1 cellular context compared by ENCODE assay signal in the genomic region with DNA sequence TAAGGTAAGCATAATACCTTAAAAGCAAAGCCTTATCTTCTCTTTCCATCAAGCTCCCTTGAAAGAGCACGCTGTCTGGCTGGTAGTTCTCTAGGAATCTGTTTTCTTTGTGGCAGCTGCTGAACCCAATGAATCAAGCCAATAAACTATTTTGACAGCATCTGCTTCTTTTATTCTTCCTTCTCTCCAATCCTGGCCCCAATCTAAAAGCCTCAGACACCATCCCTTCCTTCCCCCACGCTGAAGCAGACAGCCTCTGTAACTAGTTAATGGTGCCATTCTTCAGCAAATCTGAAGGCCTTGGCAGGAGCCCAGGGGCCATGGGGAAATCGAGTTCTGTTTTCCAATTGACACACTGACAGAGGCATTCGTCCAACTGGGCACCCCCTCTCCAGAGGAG.
TF ChIP-seq lines count a peak whose summit lies in the region.

No MANE protein-coding gene starts in this region.

TF ChIP-seq in GM23338, 12 proteins besides CTCF, POLR2A, EP300 and RAD21 (continued from another document):
- TF ChIP-seq, protein P1, sequence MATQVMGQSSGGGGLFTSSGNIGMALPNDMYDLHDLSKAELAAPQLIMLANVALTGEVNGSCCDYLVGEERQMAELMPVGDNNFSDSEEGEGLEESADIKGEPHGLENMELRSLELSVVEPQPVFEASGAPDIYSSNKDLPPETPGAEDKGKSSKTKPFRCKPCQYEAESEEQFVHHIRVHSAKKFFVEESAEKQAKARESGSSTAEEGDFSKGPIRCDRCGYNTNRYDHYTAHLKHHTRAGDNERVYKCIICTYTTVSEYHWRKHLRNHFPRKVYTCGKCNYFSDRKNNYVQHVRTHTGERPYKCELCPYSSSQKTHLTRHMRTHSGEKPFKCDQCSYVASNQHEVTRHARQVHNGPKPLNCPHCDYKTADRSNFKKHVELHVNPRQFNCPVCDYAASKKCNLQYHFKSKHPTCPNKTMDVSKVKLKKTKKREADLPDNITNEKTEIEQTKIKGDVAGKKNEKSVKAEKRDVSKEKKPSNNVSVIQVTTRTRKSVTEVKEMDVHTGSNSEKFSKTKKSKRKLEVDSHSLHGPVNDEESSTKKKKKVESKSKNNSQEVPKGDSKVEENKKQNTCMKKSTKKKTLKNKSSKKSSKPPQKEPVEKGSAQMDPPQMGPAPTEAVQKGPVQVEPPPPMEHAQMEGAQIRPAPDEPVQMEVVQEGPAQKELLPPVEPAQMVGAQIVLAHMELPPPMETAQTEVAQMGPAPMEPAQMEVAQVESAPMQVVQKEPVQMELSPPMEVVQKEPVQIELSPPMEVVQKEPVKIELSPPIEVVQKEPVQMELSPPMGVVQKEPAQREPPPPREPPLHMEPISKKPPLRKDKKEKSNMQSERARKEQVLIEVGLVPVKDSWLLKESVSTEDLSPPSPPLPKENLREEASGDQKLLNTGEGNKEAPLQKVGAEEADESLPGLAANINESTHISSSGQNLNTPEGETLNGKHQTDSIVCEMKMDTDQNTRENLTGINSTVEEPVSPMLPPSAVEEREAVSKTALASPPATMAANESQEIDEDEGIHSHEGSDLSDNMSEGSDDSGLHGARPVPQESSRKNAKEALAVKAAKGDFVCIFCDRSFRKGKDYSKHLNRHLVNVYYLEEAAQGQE (IDR thresholded peaks at IDR 0.05; ENCODE audit: unreplicated experiment) = no peak
- TF ChIP-seq CREB1 (CRISPR knock-in tag; IDR thresholded peaks at IDR 0.05; ENCODE audit: low read depth) = no peak
- no peak for TF ChIP-seq EZH2 (IDR thresholded peaks at IDR 0.05; ENCODE audit: low read depth, unreplicated experiment)
- TF ChIP-seq, protein P2, sequence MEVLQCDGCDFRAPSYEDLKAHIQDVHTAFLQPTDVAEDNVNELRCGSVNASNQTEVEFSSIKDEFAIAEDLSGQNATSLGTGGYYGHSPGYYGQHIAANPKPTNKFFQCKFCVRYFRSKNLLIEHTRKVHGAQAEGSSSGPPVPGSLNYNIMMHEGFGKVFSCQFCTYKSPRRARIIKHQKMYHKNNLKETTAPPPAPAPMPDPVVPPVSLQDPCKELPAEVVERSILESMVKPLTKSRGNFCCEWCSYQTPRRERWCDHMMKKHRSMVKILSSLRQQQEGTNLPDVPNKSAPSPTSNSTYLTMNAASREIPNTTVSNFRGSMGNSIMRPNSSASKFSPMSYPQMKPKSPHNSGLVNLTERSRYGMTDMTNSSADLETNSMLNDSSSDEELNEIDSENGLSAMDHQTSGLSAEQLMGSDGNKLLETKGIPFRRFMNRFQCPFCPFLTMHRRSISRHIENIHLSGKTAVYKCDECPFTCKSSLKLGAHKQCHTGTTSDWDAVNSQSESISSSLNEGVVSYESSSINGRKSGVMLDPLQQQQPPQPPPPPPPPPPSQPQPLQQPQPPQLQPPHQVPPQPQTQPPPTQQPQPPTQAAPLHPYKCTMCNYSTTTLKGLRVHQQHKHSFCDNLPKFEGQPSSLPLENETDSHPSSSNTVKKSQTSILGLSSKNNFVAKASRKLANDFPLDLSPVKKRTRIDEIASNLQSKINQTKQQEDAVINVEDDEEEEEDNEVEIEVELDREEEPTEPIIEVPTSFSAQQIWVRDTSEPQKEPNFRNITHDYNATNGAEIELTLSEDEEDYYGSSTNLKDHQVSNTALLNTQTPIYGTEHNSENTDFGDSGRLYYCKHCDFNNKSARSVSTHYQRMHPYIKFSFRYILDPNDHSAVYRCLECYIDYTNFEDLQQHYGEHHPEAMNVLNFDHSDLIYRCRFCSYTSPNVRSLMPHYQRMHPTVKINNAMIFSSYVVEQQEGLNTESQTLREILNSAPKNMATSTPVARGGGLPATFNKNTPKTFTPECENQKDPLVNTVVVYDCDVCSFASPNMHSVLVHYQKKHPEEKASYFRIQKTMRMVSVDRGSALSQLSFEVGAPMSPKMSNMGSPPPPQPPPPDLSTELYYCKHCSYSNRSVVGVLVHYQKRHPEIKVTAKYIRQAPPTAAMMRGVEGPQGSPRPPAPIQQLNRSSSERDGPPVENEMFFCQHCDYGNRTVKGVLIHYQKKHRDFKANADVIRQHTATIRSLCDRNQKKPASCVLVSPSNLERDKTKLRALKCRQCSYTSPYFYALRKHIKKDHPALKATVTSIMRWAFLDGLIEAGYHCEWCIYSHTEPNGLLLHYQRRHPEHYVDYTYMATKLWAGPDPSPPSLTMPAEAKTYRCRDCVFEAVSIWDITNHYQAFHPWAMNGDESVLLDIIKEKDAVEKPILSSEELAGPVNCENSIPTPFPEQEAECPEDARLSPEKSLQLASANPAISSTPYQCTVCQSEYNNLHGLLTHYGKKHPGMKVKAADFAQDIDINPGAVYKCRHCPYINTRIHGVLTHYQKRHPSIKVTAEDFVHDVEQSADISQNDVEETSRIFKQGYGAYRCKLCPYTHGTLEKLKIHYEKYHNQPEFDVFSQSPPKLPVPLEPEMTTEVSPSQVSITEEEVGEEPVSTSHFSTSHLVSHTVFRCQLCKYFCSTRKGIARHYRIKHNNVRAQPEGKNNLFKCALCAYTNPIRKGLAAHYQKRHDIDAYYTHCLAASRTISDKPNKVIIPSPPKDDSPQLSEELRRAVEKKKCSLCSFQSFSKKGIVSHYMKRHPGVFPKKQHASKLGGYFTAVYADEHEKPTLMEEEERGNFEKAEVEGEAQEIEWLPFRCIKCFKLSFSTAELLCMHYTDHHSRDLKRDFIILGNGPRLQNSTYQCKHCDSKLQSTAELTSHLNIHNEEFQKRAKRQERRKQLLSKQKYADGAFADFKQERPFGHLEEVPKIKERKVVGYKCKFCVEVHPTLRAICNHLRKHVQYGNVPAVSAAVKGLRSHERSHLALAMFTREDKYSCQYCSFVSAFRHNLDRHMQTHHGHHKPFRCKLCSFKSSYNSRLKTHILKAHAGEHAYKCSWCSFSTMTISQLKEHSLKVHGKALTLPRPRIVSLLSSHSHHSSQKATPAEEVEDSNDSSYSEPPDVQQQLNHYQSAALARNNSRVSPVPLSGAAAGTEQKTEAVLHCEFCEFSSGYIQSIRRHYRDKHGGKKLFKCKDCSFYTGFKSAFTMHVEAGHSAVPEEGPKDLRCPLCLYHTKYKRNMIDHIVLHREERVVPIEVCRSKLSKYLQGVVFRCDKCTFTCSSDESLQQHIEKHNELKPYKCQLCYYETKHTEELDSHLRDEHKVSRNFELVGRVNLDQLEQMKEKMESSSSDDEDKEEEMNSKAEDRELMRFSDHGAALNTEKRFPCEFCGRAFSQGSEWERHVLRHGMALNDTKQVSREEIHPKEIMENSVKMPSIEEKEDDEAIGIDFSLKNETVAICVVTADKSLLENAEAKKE (CRISPR knock-in tag; IDR thresholded peaks at IDR 0.05) = no peak
